11 cellular contexts compared by ENCODE assay signal in the genomic region with DNA sequence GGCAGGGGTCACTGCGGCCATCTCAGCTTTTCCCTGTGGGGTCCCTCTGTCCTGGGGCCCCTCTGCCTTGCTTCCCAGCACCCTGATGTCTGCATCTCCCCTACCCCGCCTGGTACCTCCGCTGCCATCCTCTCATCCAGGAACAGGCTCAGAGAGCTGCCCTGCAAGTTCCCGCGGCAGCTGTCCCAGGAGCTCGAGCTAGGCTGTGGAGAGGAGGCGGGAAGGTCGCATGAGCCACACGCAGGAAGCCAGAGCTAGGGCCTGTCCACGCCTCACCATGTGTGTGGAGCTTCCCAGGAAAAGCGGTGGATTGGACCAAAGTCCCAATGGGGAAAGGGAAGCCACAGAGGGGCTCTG.
"Had no signal": no experiment of that assay in that cellular context is flagged by ENCODE, and none has a peak within 500 bp of the region (broad histone marks: within the 10 kb centered on the region; RNA-seq: fewer than 3 reads in every experiment).

No MANE protein-coding gene starts in this region.

- DNase-seq: activated B cell treated with CpG ODN at 0.5 μM for 24 hours; mammary epithelial cell; mucosa of descending colon; naive thymus-derived CD4-positive, alpha-beta T cell had no signal

- H3K36me3 Mint-ChIP-seq: activated naive CD4-positive, alpha-beta T cell treated with anti-CD3 and anti-CD28 coated beads, Interleukin-2, amount 50 U/mL, for 72 hours had no signal

- H3K9me3 Mint-ChIP-seq: activated B cell treated with CpG ODN at 0.5 μM for 24 hours; activated naive CD4-positive, alpha-beta T cell treated with anti-CD3 and anti-CD28 coated beads, Interleukin-2, amount 50 U/mL, for 72 hours; naive thymus-derived CD4-positive, alpha-beta T cell; stimulated activated memory B cell treated with anti-CD40 and anti-IgM and Interleukin-4, amounts not matched to agents 10 μg/mL and 1 μg/mL and 100 μg/mL, for 72 hours had no signal

- H3K4me1 ChIP-seq: parathyroid adenoma had no signal

- H3K4me3 ChIP-seq: cardiac muscle cell, mucosa of descending colon, thyroid gland had no signal

- H3K27me3 Mint-ChIP-seq: activated B cell treated with CpG ODN at 0.5 μM for 24 hours; naive thymus-derived CD4-positive, alpha-beta T cell had no signal

- H3K27ac Mint-ChIP-seq: activated B cell treated with CpG ODN at 0.5 μM for 24 hours; activated naive CD4-positive, alpha-beta T cell treated with anti-CD3 and anti-CD28 coated beads, Interleukin-2, amount 50 U/mL, for 72 hours; stimulated activated memory B cell treated with anti-CD40 and anti-IgM and Interleukin-4, amounts not matched to agents 10 μg/mL and 1 μg/mL and 100 μg/mL, for 72 hours had no signal

- H3K27me3 ChIP-seq: cardiac muscle cell, thyroid gland had no signal

- H3K9me3 ChIP-seq: mucosa of descending colon, neutrophil, thyroid gland had no signal

- H3K9ac ChIP-seq: parathyroid adenoma had no signal

- ATAC-seq: activated naive CD4-positive, alpha-beta T cell treated with anti-CD3 and anti-CD28 coated beads, Interleukin-2, amount 50 U/mL, for 72 hours; esophagus mucosa; mucosa of descending colon; naive thymus-derived CD4-positive, alpha-beta T cell; stimulated activated memory B cell treated with anti-CD40 and anti-IgM and Interleukin-4, amounts not matched to agents 10 μg/mL and 1 μg/mL and 100 μg/mL, for 72 hours had no signal

- H3K4me3 Mint-ChIP-seq: activated B cell treated with CpG ODN at 0.5 μM for 24 hours; naive thymus-derived CD4-positive, alpha-beta T cell; stimulated activated memory B cell treated with anti-CD40 and anti-IgM and Interleukin-4, amounts not matched to agents 10 μg/mL and 1 μg/mL and 100 μg/mL, for 72 hours had no signal

- H3K4me1 Mint-ChIP-seq: naive thymus-derived CD4-positive, alpha-beta T cell had no signal
